Comparison of ENCODE assay signal across 8 cellular contexts in genomic region chr17:28576758-28577465, GRCh38. TPM values are rescaled to one million over a fixed set of nuclear protein-coding genes. Genes with fewer than 3 reads are reported as not detected.
A peak's percentile ranks its signal among the peaks of the same experiment; 100 is the strongest.
DNase-seq lines count a peak whose midpoint lies in the region; ATAC-seq and TF ChIP-seq lines count a peak whose summit lies in the region.

Gene ALDOC (minus strand): TSS chr17:28576895. CDS start chr17:28575532, 1,363 bp downstream.

- TF ChIP-seq CTCF in AG09309 (IDR thresholded peaks at IDR 0.05; ENCODE audit: control insufficient read depth, insufficient read depth, low read depth, low read length, missing control alignments) (no peak), lung (IDR thresholded peaks at IDR 0.05; ENCODE audit: control extremely low read depth, extremely low read depth) (no peak)
- TF ChIP-seq CTCF in activated CD8-positive, alpha-beta T cell treated with anti-CD3 and anti-CD28 coated beads for 36 hours (IDR thresholded peaks at IDR 0.05) = no peak

- H3K4me3 ChIP-seq in AG09309 (ENCODE audit: control insufficient read depth, low read depth, low read length) (peak within 1 kb of the TSS; percentile 25), duodenal mucosa (ENCODE audit: low read depth in 1 of 2, low read length in 2 of 2) (peak within 1 kb of the TSS; percentile 33 to 42), lung (no peak within 1 kb of the TSS)

- peak within 1 kb of the TSS in 1 of 2 donors; percentile 66 for H3K9ac ChIP-seq in duodenal mucosa (ENCODE audit: low read depth in 1 of 2, low read length in 2 of 2)

- H3K27me3 ChIP-seq in duodenal mucosa (ENCODE audit: control insufficient read depth in 1 of 2, insufficient read depth in 2 of 2, low read length in 2 of 2) = no peaks in the 10 kb centered on the region
- no peaks in the 10 kb centered on the region for H3K27me3 ChIP-seq in lung (ENCODE audit: control insufficient read depth, insufficient read depth)

- H3K27me3 Mint-ChIP-seq in activated CD8-positive, alpha-beta T cell treated with anti-CD3 and anti-CD28 coated beads for 36 hours = no peaks in the 10 kb centered on the region

- WGBS in lung, 2 donors = 4 to 5% methylated on average over 25 to 26 of the region's 26 CpGs

- intact Hi-C loops in activated CD8-positive, alpha-beta T cell treated with anti-CD3 and anti-CD28 coated beads for 36 hours (cut with micrococcal nuclease) = no loop called here

- H3K4me3 Mint-ChIP-seq in activated CD8-positive, alpha-beta T cell treated with anti-CD3 and anti-CD28 coated beads for 36 hours = peak within 1 kb of the TSS; percentile 81

- H3K27ac ChIP-seq in duodenal mucosa (ENCODE audit: low read depth, low read length) (no peak within 1 kb of the TSS), lung (ENCODE audit: low read depth in 1 of 2, low read length in 1 of 2) (peak within 1 kb of the TSS in 1 of 2 donors; percentile 74)

- H3K9me3 ChIP-seq in duodenal mucosa (ENCODE audit: control insufficient read depth in 1 of 2, low read length in 2 of 2) = no peaks in the 10 kb centered on the region
- no peaks in the 10 kb centered on the region for H3K9me3 ChIP-seq in lung (ENCODE audit: control insufficient read depth in 2 of 2, insufficient read depth in 1 of 2, low read length in 1 of 2)

- CTCF ChIA-PET in activated CD8-positive, alpha-beta T cell treated with anti-CD3 and anti-CD28 coated beads for 36 hours (lab: Charles Lee) = interaction anchor here (0.6 to 4.4 kb wide), 8 partner anchors 11 to 161 kb away, joined by 3 to 27 read pairs (median 4); no protein-coding TSS in a partner anchor

- ATAC-seq in GM19023 (IDR thresholded peaks at IDR 0.05; ENCODE audit: unreplicated experiment) (peak; percentile 87), HG03354 (IDR thresholded peaks at IDR 0.05; ENCODE audit: poor library complexity, severe bottlenecking, unreplicated experiment) (peak; percentile 86), lung (ENCODE audit: insufficient read depth, low FRiP score) (peak; percentile 99)
- peak; percentile 98 for ATAC-seq in activated CD8-positive, alpha-beta T cell treated with anti-CD3 and anti-CD28 coated beads for 36 hours

- DNase-seq in AG09309 (ENCODE audit: low read depth) = peak; percentile 63
- peak; percentile 95 for DNase-seq in NCI-H748 treated with DMSO at 0.1 percent for 48 hours (lab: John Stamatoyannopoulos, UW)
- peak; percentile 99 for DNase-seq in activated CD8-positive, alpha-beta T cell treated with anti-CD3 and anti-CD28 coated beads for 36 hours
- DNase-seq in lung (ENCODE audit: low spot score) = peak; percentile 97
- DNase-seq in stimulated activated CD4-positive, alpha-beta T cell treated with anti-CD3 and anti-CD28 coated beads, TNF-alpha, amount 100 ng/mL, for 4 hours (ENCODE audit: low read depth in 3 of 3) = peak; percentile 96 to 98 (median 97)

- H3K36me3 Mint-ChIP-seq in activated CD8-positive, alpha-beta T cell treated with anti-CD3 and anti-CD28 coated beads for 36 hours (ENCODE audit: low read depth) = peaks cover 63% of the 10 kb centered on the region

- H3K4me1 ChIP-seq in duodenal mucosa (ENCODE audit: control insufficient read depth in 1 of 2, insufficient read depth in 2 of 2, low read length in 2 of 2) (peaks cover 8 to 23% of the 10 kb centered on the region in 2 donors), lung (ENCODE audit: control insufficient read depth in 2 of 2, insufficient read depth in 2 of 2, low read length in 2 of 2) (peaks cover 0 to 7% of the 10 kb centered on the region in 2 donors)

- peaks cover 47% of the 10 kb centered on the region for H3K4me1 Mint-ChIP-seq in activated CD8-positive, alpha-beta T cell treated with anti-CD3 and anti-CD28 coated beads for 36 hours (ENCODE audit: low read depth)

- peak within 1 kb of the TSS; percentile 93 for H3K27ac Mint-ChIP-seq in activated CD8-positive, alpha-beta T cell treated with anti-CD3 and anti-CD28 coated beads for 36 hours

- peaks cover 0 to 27% of the 10 kb centered on the region in 2 donors for H3K36me3 ChIP-seq in duodenal mucosa (ENCODE audit: control insufficient read depth in 1 of 2, insufficient read depth in 2 of 2, low read length in 2 of 2)
- H3K36me3 ChIP-seq in lung (ENCODE audit: control insufficient read depth in 2 of 2, insufficient read depth in 2 of 2, low read length in 2 of 2) = no peaks in the 10 kb centered on the region

- POLR2A ChIA-PET in activated CD8-positive, alpha-beta T cell treated with anti-CD3 and anti-CD28 coated beads for 36 hours (lab: Charles Lee) = interaction anchor here (0.7 to 9.1 kb wide), 15 partner anchors 9 to 241 kb away, joined by 3 to 58 read pairs (median 4); partner anchors contain the start of genes BLTP2, SPAG5 and UNC119

- H3K9me3 Mint-ChIP-seq in activated CD8-positive, alpha-beta T cell treated with anti-CD3 and anti-CD28 coated beads for 36 hours = no peaks in the 10 kb centered on the region

RNA-seq across cellular contexts. Expression of gene ALDOC, which starts in this region (rescaled TPM):
- 100 to 1,000 TPM; 142 to 146 TPM for total RNA-seq in activated CD8-positive, alpha-beta T cell treated with anti-CD3 and anti-CD28 coated beads for 36 hours
- 10 to 100 TPM; 21.0 to 40.3 TPM for total RNA-seq in lung
- polyA plus RNA-seq in lung = 10 to 100 TPM; 15.5 to 52.5 TPM
